ENCODE assay signal across 10 cellular contexts in the genomic region with DNA sequence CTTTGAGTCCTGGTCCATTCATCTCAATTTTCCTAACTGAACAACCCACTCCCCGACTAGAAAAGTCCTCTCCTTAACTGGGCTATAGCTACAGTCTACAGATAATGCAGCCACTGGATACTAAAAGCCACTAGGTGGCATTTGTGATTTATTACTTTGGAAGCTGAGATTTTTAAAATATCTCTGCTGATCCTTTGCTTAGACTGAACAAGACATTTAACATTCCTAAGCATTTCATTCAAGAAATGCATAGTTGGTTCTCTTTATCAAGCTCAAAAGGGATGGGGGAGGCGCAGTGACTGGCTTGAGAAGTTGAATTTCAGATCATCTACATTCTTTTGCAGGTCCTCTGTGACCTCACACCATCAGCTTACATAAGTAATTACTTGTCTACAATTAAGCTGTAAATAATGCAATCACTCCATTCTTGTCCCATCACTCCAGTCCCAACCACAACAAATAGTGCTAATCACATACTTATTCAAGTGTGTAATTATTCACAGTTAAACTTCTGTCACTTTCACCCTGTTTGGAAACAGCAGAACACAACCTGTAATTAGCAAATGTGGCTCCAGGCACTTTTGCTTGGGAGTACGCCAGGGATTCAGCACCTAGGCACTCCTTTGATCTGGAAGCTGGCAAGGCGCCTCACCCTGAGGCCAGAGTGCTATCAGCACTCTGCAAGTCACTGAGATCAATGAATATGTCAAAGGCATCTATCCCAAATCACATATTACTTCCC.
A peak's percentile ranks its signal among the peaks of the same experiment; 100 is the strongest.
DNase-seq lines count a peak whose midpoint lies in the region; ATAC-seq, FAIRE-seq and TF ChIP-seq lines count a peak whose summit lies in the region.
"Had no signal": no experiment of that assay in that cellular context is flagged by ENCODE, and none has a peak within 500 bp of the region (broad histone marks: within the 10 kb centered on the region; RNA-seq: fewer than 3 reads in every experiment).

No MANE protein-coding gene starts in this region.

- H3K4me1 Mint-ChIP-seq in astrocyte (ENCODE audit: low read depth, unreplicated experiment): peaks cover 8% of the 10 kb centered on the region
- no peaks in the 10 kb centered on the region for H3K4me1 Mint-ChIP-seq in activated T-helper 17 cell treated with anti-CD3 and anti-CD28 coated beads, Interleukin-2, amount 50 U/mL, for 72 hours

- no peak overlapping the region for H3K4me2 ChIP-seq in astrocyte (ENCODE audit: low read length)

- no peak overlapping the region for H2AFZ ChIP-seq in astrocyte (ENCODE audit: low read depth, low read length)

- H3K27me3 Mint-ChIP-seq in astrocyte (ENCODE audit: low read depth, unreplicated experiment): peaks cover 10% of the 10 kb centered on the region
- H3K27me3 Mint-ChIP-seq in activated T-helper 17 cell treated with anti-CD3 and anti-CD28 coated beads, Interleukin-2, amount 50 U/mL, for 72 hours: no peaks in the 10 kb centered on the region

- no peaks in the 10 kb centered on the region for H3K79me2 ChIP-seq in astrocyte (ENCODE audit: insufficient read depth, low read length)

- TF ChIP-seq CTCF in astrocyte (IDR thresholded peaks at IDR 0.05; ENCODE audit: insufficient read depth, low read depth, low read length): peak; percentile 43

- ATAC-seq in left lobe of liver (peak; percentile 60), HG03460 (IDR thresholded peaks at IDR 0.05; ENCODE audit: unreplicated experiment) (no peak), GM19455 (IDR thresholded peaks at IDR 0.05; ENCODE audit: unreplicated experiment) (no peak), GM18907 (IDR thresholded peaks at IDR 0.05; ENCODE audit: unreplicated experiment) (no peak)
- no peak for ATAC-seq in activated T-helper 17 cell treated with anti-CD3 and anti-CD28 coated beads, Interleukin-2, amount 50 U/mL, for 72 hours (replicated peaks)

- H3K27ac Mint-ChIP-seq in astrocyte (ENCODE audit: unreplicated experiment): no peak overlapping the region
- no peak overlapping the region for H3K27ac Mint-ChIP-seq in activated T-helper 17 cell treated with anti-CD3 and anti-CD28 coated beads, Interleukin-2, amount 50 U/mL, for 72 hours

- H3K4me3 Mint-ChIP-seq in astrocyte (ENCODE audit: unreplicated experiment): no peak overlapping the region
- no peak overlapping the region for H3K4me3 Mint-ChIP-seq in activated T-helper 17 cell treated with anti-CD3 and anti-CD28 coated beads, Interleukin-2, amount 50 U/mL, for 72 hours

- H3K36me3 ChIP-seq in astrocyte (ENCODE audit: insufficient read depth, low read length): no peaks in the 10 kb centered on the region

- H3K9me3 ChIP-seq in astrocyte (ENCODE audit: insufficient read depth, low read depth, low read length): no peaks in the 10 kb centered on the region

- H3K9me3 Mint-ChIP-seq in astrocyte (ENCODE audit: unreplicated experiment): no peaks in the 10 kb centered on the region
- H3K9me3 Mint-ChIP-seq in activated T-helper 17 cell treated with anti-CD3 and anti-CD28 coated beads, Interleukin-2, amount 50 U/mL, for 72 hours: peaks cover 22% of the 10 kb centered on the region

- H3K4me3 ChIP-seq in astrocyte (ENCODE audit: insufficient read depth, low read depth, low read length): no peak overlapping the region

- no peak overlapping the region for H3K9ac ChIP-seq in astrocyte (ENCODE audit: low read length)

- H3K27me3 ChIP-seq in astrocyte (ENCODE audit: insufficient read depth, low read length): no peaks in the 10 kb centered on the region

- H3K36me3 Mint-ChIP-seq in astrocyte (ENCODE audit: low read depth, unreplicated experiment): no peaks in the 10 kb centered on the region
- no peaks in the 10 kb centered on the region for H3K36me3 Mint-ChIP-seq in activated T-helper 17 cell treated with anti-CD3 and anti-CD28 coated beads, Interleukin-2, amount 50 U/mL, for 72 hours (ENCODE audit: low read depth)

- H3K27ac ChIP-seq in astrocyte (ENCODE audit: low read depth, low read length): no peak overlapping the region
- H3K27ac ChIP-seq: epithelial cell of prostate had no signal

- H4K20me1 ChIP-seq in astrocyte (ENCODE audit: insufficient read depth, low read length): no peaks in the 10 kb centered on the region

- H3K4me1 ChIP-seq in astrocyte (ENCODE audit: insufficient read depth, low read length): no peaks in the 10 kb centered on the region

- no peak for FAIRE-seq in astrocyte (lab: Jason Lieb, UNC)

- peak; percentile 20 for DNase-seq in Ammon's horn (ENCODE audit: low spot score)
- DNase-seq in NCI-H1417 treated with DMSO at 0.1 percent for 48 hours (lab: John Stamatoyannopoulos, UW): peak; percentile 99
- peak; percentile 32 for DNase-seq in astrocyte (ENCODE audit: low read depth)
- DNase-seq in left lobe of liver (ENCODE audit: low spot score): no peak
- DNase-seq: T1000 had no signal
